In genomic region chr17:62931101-62931500, GRCh38 we compare ENCODE assay signal across 20 cellular contexts. TPM values are rescaled to one million over a fixed set of nuclear protein-coding genes. Genes with fewer than 3 reads are reported as not detected.
DNase-seq lines count a peak whose midpoint lies in the region; ATAC-seq, FAIRE-seq and TF ChIP-seq lines count a peak whose summit lies in the region.
"Had no signal": no experiment of that assay in that cellular context is flagged by ENCODE, and none has a peak within 500 bp of the region (broad histone marks: within the 10 kb centered on the region; RNA-seq: fewer than 3 reads in every experiment).

No MANE protein-coding gene starts in this region.

- H3K9ac ChIP-seq in GM23248 (no peak overlapping the region), astrocyte (ENCODE audit: low read length) (no peak overlapping the region)

- TF ChIP-seq CTCF in astrocyte (IDR thresholded peaks at IDR 0.05; ENCODE audit: insufficient read depth, low read depth, low read length): no peak
- no peak for TF ChIP-seq CTCF in upper lobe of left lung (IDR thresholded peaks at IDR 0.05)

- H3K27ac Mint-ChIP-seq in astrocyte (ENCODE audit: unreplicated experiment): no peak overlapping the region
- H3K27ac Mint-ChIP-seq: CD8-positive, alpha-beta memory T cell; H9 had no signal

- 100% methylated on average over 1 of the region's 1 CpG for WGBS in GM23248 (ENCODE audit: low coverage in 1 of 2, low lambda C conversion rate in 2 of 2, missing lambda C conversion rate in 2 of 2), 2 experiments
- 95 to 97% methylated on average over 1 of the region's 1 CpG for WGBS in upper lobe of left lung, 2 donors

- no peaks in the 10 kb centered on the region for H3K4me1 Mint-ChIP-seq in astrocyte (ENCODE audit: low read depth, unreplicated experiment)
- H3K4me1 Mint-ChIP-seq: CD8-positive, alpha-beta memory T cell had no signal

- H3K9me3 ChIP-seq in GM23248 (ENCODE audit: low read depth) (no peaks in the 10 kb centered on the region), astrocyte (ENCODE audit: insufficient read depth, low read depth, low read length) (no peaks in the 10 kb centered on the region), upper lobe of left lung (no peaks in the 10 kb centered on the region)

- H3K27me3 Mint-ChIP-seq in astrocyte (ENCODE audit: low read depth, unreplicated experiment): peaks cover 18% of the 10 kb centered on the region

- ATAC-seq in upper lobe of left lung (ENCODE audit: low FRiP score in 2 of 2) (no peak), HG02571 (IDR thresholded peaks at IDR 0.05; ENCODE audit: unreplicated experiment) (no peak), HG03378 (IDR thresholded peaks at IDR 0.05; ENCODE audit: unreplicated experiment) (no peak)
- no peak for ATAC-seq in activated CD4-positive, CD25-positive, alpha-beta regulatory T cell treated with anti-CD3 and anti-CD28 coated beads, Interleukin-2, amount 50 U/mL, for 24 hours
- ATAC-seq: PC-3 had no signal

- H3K79me2 ChIP-seq in GM23248 (ENCODE audit: insufficient read depth) (no peaks in the 10 kb centered on the region), astrocyte (ENCODE audit: insufficient read depth, low read length) (no peaks in the 10 kb centered on the region)

- H4K20me1 ChIP-seq in GM23248 (ENCODE audit: insufficient read depth): no peaks in the 10 kb centered on the region
- no peaks in the 10 kb centered on the region for H4K20me1 ChIP-seq in astrocyte (ENCODE audit: insufficient read depth, low read length)

- H3K4me1 ChIP-seq in GM23248 (ENCODE audit: insufficient read depth) (0 out of 2 replicates have a peak, but pooled peaks cover 3% of the 10 kb centered on the region), astrocyte (ENCODE audit: insufficient read depth, low read length) (no peaks in the 10 kb centered on the region), upper lobe of left lung (no peaks in the 10 kb centered on the region)

- TF ChIP-seq EP300 in upper lobe of left lung (IDR thresholded peaks at IDR 0.05): no peak

- no peak overlapping the region for H3K4me3 ChIP-seq in GM23248
- no peak overlapping the region for H3K4me3 ChIP-seq in astrocyte (ENCODE audit: insufficient read depth, low read depth, low read length)
- H3K4me3 ChIP-seq in upper lobe of left lung: no peak overlapping the region

- H3K9me3 Mint-ChIP-seq in astrocyte (ENCODE audit: unreplicated experiment): no peaks in the 10 kb centered on the region
- H3K9me3 Mint-ChIP-seq: CD8-positive, alpha-beta memory T cell; H9 had no signal

- H3K27ac ChIP-seq in GM23248 (no peak overlapping the region), astrocyte (ENCODE audit: low read depth, low read length) (no peak overlapping the region), upper lobe of left lung (no peak overlapping the region)
- H3K27ac ChIP-seq: HL-60 had no signal

- H3K36me3 ChIP-seq in GM23248 (ENCODE audit: low read depth): no peaks in the 10 kb centered on the region
- no peaks in the 10 kb centered on the region for H3K36me3 ChIP-seq in astrocyte (ENCODE audit: insufficient read depth, low read length)
- H3K36me3 ChIP-seq in upper lobe of left lung: no peaks in the 10 kb centered on the region

- in situ Hi-C loops in GM23248 (cut with MboI): no loop called here

- FAIRE-seq in astrocyte (lab: Jason Lieb, UNC): no peak

- H3K36me3 Mint-ChIP-seq in astrocyte (ENCODE audit: low read depth, unreplicated experiment): no peaks in the 10 kb centered on the region

- H3K4me3 Mint-ChIP-seq in astrocyte (ENCODE audit: unreplicated experiment): no peak overlapping the region
- H3K4me3 Mint-ChIP-seq: CD8-positive, alpha-beta memory T cell; H9 had no signal

- H2AFZ ChIP-seq in GM23248: no peak overlapping the region
- no peak overlapping the region for H2AFZ ChIP-seq in astrocyte (ENCODE audit: low read depth, low read length)

- no peaks in the 10 kb centered on the region for H3F3A ChIP-seq in GM23248 (ENCODE audit: insufficient read depth)

- H3K9me2 ChIP-seq in GM23248 (ENCODE audit: insufficient read depth): no peaks in the 10 kb centered on the region

- DNase-seq in GM23248 (peak; percentile 30), astrocyte (ENCODE audit: low read depth) (peak; percentile 12), iris pigment epithelial cell (ENCODE audit: low read depth) (peak; percentile 60), upper lobe of left lung (no peak)
- DNase-seq: AML-193; C1 segment of cervical spinal cord; Calu3; CD8-positive, alpha-beta memory T cell; GF-D8; H9; KG1; NCI-H1092 treated with DMSO at 0.1 percent for 48 hours; NCI-H2029 treated with DMSO at 0.1 percent for 48 hours; NCI-H526; PC-3; Right ventricle myocardium superior had no signal

- H3K27me3 ChIP-seq in GM23248 (replicated peaks; ENCODE audit: insufficient read depth) (no peaks in the 10 kb centered on the region), astrocyte (ENCODE audit: insufficient read depth, low read length) (no peaks in the 10 kb centered on the region), upper lobe of left lung (no peaks in the 10 kb centered on the region)

- H3K4me2 ChIP-seq in GM23248 (ENCODE audit: unreplicated experiment) (no peak overlapping the region), astrocyte (ENCODE audit: low read length) (no peak overlapping the region)

- TF ChIP-seq POLR2A in upper lobe of left lung (IDR thresholded peaks at IDR 0.05): no peak

RNA-seq across cellular contexts. Expression of gene TANC2, which starts 34.9 kb away (rescaled TPM):
- total RNA-seq in GM23248 (2014; rRNA removed; shearing (Covaris generic)): 14.2 and 16.1 TPM in 2 replicates
- polyA plus RNA-seq in GM23248 (2016; fragmentation: Nextera tagmentation; extraction: Ambion mirVana): 13.0 and 13.7 TPM in 2 replicates
- total RNA-seq in astrocyte: 62.2 and 66.9 TPM in 2 replicates
- total RNA-seq in upper lobe of left lung: 100 to 1,000 TPM in 3 of 6 donors, 10 to 100 TPM in 3; 64.9 to 134 (median 98.4) TPM

Comparison
In these comparisons a context has a peak if more than half of its experiments do, and no peak if none do; other contexts are left out.
1. DNase-seq: peak in GM23248 (single experiment), astrocyte (single experiment) and iris pigment epithelial cell (single experiment); none in upper lobe of left lung (0 of 2).